ENCODE assay signal across 1 cellular context in genomic region chr5:179355976-179356968, GRCh38.
TF ChIP-seq lines count a peak whose summit lies in the region.

No MANE protein-coding gene starts in this region.

TF ChIP-seq in liver, 16 proteins besides CTCF, POLR2A, EP300 and RAD21 (continued from another document):
- TF ChIP-seq, protein P1, sequence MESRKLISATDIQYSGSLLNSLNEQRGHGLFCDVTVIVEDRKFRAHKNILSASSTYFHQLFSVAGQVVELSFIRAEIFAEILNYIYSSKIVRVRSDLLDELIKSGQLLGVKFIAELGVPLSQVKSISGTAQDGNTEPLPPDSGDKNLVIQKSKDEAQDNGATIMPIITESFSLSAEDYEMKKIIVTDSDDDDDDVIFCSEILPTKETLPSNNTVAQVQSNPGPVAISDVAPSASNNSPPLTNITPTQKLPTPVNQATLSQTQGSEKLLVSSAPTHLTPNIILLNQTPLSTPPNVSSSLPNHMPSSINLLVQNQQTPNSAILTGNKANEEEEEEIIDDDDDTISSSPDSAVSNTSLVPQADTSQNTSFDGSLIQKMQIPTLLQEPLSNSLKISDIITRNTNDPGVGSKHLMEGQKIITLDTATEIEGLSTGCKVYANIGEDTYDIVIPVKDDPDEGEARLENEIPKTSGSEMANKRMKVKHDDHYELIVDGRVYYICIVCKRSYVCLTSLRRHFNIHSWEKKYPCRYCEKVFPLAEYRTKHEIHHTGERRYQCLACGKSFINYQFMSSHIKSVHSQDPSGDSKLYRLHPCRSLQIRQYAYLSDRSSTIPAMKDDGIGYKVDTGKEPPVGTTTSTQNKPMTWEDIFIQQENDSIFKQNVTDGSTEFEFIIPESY (IDR thresholded peaks at IDR 0.05) = no peak
- TF ChIP-seq GABPA (IDR thresholded peaks at IDR 0.05 in 1 of 2, conservative IDR thresholded peaks at IDR 0.05 in 1 of 2) (no peak), HNF4G (IDR thresholded peaks at IDR 0.05) (no peak)
